8 cellular contexts compared by ENCODE assay signal in the genomic region with DNA sequence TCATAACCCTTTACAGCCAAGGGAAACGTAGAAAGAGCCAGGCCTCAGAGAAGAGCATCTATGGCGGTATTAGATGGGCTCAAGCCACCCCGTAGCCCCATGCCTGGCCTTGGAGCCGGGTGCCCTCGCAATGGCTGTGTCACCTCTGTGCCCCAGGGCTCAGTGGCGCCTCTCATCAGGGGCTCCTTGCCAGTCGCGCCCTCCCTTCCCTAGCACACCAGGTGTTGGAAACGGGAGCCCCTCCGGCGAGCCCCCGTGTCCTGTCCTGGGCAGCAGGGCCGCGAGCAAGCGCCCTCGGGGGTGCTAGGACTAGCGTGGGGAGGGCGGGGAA. TPM values are rescaled to one million over a fixed set of nuclear protein-coding genes. Genes with fewer than 3 reads are reported as not detected.
DNase-seq lines count a peak whose midpoint lies in the region; ATAC-seq and FAIRE-seq lines count a peak whose summit lies in the region.

No MANE protein-coding gene starts in this region.

- POLR2A ChIA-PET in activated CD4-positive, alpha-beta T cell treated with anti-CD3 and anti-CD28 coated beads for 36 hours (lab: Charles Lee): no interaction called here

- H3K36me3 ChIP-seq in iPS-18a (ENCODE audit: control insufficient read depth, low read depth, low read length): peaks cover 15% of the 10 kb centered on the region

- peaks cover 6% of the 10 kb centered on the region for H3K4me1 ChIP-seq in iPS-18a (ENCODE audit: control insufficient read depth, low read depth, low read length)

- peak overlapping the region; percentile 78 for H3K9ac ChIP-seq in iPS-18a (ENCODE audit: low read length)

- no peaks in the 10 kb centered on the region for H3K27me3 Mint-ChIP-seq in activated CD4-positive, alpha-beta T cell treated with anti-CD3 and anti-CD28 coated beads for 36 hours
- no peaks in the 10 kb centered on the region for H3K27me3 Mint-ChIP-seq in activated T-helper 17 cell treated with anti-CD3 and anti-CD28 coated beads, Interleukin-2, amount 50 U/mL, for 72 hours

- CTCF ChIA-PET in activated CD4-positive, alpha-beta T cell treated with anti-CD3 and anti-CD28 coated beads for 36 hours (lab: Charles Lee): interaction anchor here (1.0 kb wide), 1 partner anchor 12 kb away, joined by 3 read pairs; a partner anchor contains a TSS

- peaks cover 51% of the 10 kb centered on the region for H3K36me3 Mint-ChIP-seq in activated CD4-positive, alpha-beta T cell treated with anti-CD3 and anti-CD28 coated beads for 36 hours (ENCODE audit: low read depth)
- H3K36me3 Mint-ChIP-seq in activated T-helper 17 cell treated with anti-CD3 and anti-CD28 coated beads, Interleukin-2, amount 50 U/mL, for 72 hours (ENCODE audit: low read depth): peaks cover 38% of the 10 kb centered on the region

- H3K9me3 Mint-ChIP-seq in activated CD4-positive, alpha-beta T cell treated with anti-CD3 and anti-CD28 coated beads for 36 hours (ENCODE audit: low read depth): peaks cover 47% of the 10 kb centered on the region
- H3K9me3 Mint-ChIP-seq in activated T-helper 17 cell treated with anti-CD3 and anti-CD28 coated beads, Interleukin-2, amount 50 U/mL, for 72 hours: peaks cover 28% of the 10 kb centered on the region

- peak overlapping the region; percentile 76 for H3K4me3 ChIP-seq in iPS-18a (ENCODE audit: low read length)

- ATAC-seq in activated CD4-positive, alpha-beta T cell treated with anti-CD3 and anti-CD28 coated beads for 36 hours: no peak
- ATAC-seq in activated T-helper 17 cell treated with anti-CD3 and anti-CD28 coated beads, Interleukin-2, amount 50 U/mL, for 72 hours (replicated peaks): no peak
- ATAC-seq in stimulated activated naive CD8-positive, alpha-beta T cell treated with anti-CD3 and anti-CD28 coated beads, Interleukin-15, Interleukin-2, amounts not matched to agents 100 U/mL and 50 U/mL, for 24 hours: peak; percentile 1

- H3K27ac ChIP-seq in iPS-18a (ENCODE audit: low read length): no peak overlapping the region

- no peak for FAIRE-seq in GM19239 (lab: Jason Lieb, UNC)

- peaks cover 16% of the 10 kb centered on the region for H3K4me1 Mint-ChIP-seq in activated CD4-positive, alpha-beta T cell treated with anti-CD3 and anti-CD28 coated beads for 36 hours
- peaks cover 11% of the 10 kb centered on the region for H3K4me1 Mint-ChIP-seq in activated T-helper 17 cell treated with anti-CD3 and anti-CD28 coated beads, Interleukin-2, amount 50 U/mL, for 72 hours

- no peaks in the 10 kb centered on the region for H3K27me3 ChIP-seq in iPS-18a (ENCODE audit: control insufficient read depth, insufficient read depth, low read length)

- intact Hi-C loops in activated CD4-positive, alpha-beta T cell treated with anti-CD3 and anti-CD28 coated beads for 36 hours (cut with DNase I, micrococcal nuclease): loop anchor here (1.0 to 5.0 kb wide), 12 partner anchors 12 to 558 kb away; a partner anchor contains a TSS

- H3K27ac Mint-ChIP-seq in activated CD4-positive, alpha-beta T cell treated with anti-CD3 and anti-CD28 coated beads for 36 hours: no peak overlapping the region
- peak overlapping the region; percentile 87 for H3K27ac Mint-ChIP-seq in activated T-helper 17 cell treated with anti-CD3 and anti-CD28 coated beads, Interleukin-2, amount 50 U/mL, for 72 hours

- H3K4me3 Mint-ChIP-seq in activated CD4-positive, alpha-beta T cell treated with anti-CD3 and anti-CD28 coated beads for 36 hours: peak overlapping the region; percentile 87
- H3K4me3 Mint-ChIP-seq in activated T-helper 17 cell treated with anti-CD3 and anti-CD28 coated beads, Interleukin-2, amount 50 U/mL, for 72 hours: peak overlapping the region; percentile 88

- DNase-seq in activated CD4-positive, alpha-beta T cell treated with anti-CD3 and anti-CD28 coated beads for 36 hours: no peak
- no peak for DNase-seq in activated CD4-positive, alpha-beta T cell treated with anti-CD3 and anti-CD28 coated beads for 4 hours
- no peak for DNase-seq in stimulated activated naive CD8-positive, alpha-beta T cell treated with anti-CD3 and anti-CD28 coated beads, Interleukin-15, Interleukin-2, amounts not matched to agents 100 U/mL and 50 U/mL, for 24 hours
- DNase-seq in activated CD4-positive, CD25-positive, alpha-beta regulatory T cell (lab: John Stamatoyannopoulos, UW): no peak
- no peak for DNase-seq in GM19239 (ENCODE audit: insufficient read length, low spot score)
- no peak for DNase-seq in SKM-1 treated with dmso at 0.1 percent for 144 hours (lab: John Stamatoyannopoulos, UW; ENCODE audit: unreplicated experiment)

- peaks cover 4% of the 10 kb centered on the region for H3K9me3 ChIP-seq in iPS-18a (ENCODE audit: control insufficient read depth, low read depth, low read length)

RNA-seq across cellular contexts. Expression of a gene that starts 0.5 kb away (rescaled TPM):
- 1 to 10 TPM; 6.3 to 6.9 TPM for total RNA-seq in activated CD4-positive, alpha-beta T cell treated with anti-CD3 and anti-CD28 coated beads for 36 hours
- total RNA-seq in activated T-helper 17 cell treated with anti-CD3 and anti-CD28 coated beads, Interleukin-2, amount 50 U/mL, for 72 hours: 1 to 10 TPM; 4.3 to 7.8 TPM

RNA-seq across cellular contexts. Expression of a gene that starts 11.9 kb away (rescaled TPM):
- total RNA-seq in activated CD4-positive, alpha-beta T cell treated with anti-CD3 and anti-CD28 coated beads for 36 hours: 1 to 10 TPM; 4.6 to 4.8 TPM
- 1 to 10 TPM; 1.0 to 6.7 TPM for total RNA-seq in activated T-helper 17 cell treated with anti-CD3 and anti-CD28 coated beads, Interleukin-2, amount 50 U/mL, for 72 hours

RNA-seq across cellular contexts. Expression of a gene that starts 27.3 kb away (rescaled TPM):
- total RNA-seq in activated CD4-positive, alpha-beta T cell treated with anti-CD3 and anti-CD28 coated beads for 36 hours: under 1 TPM; 0.33 to 0.46 TPM
- total RNA-seq in activated T-helper 17 cell treated with anti-CD3 and anti-CD28 coated beads, Interleukin-2, amount 50 U/mL, for 72 hours: under 1 TPM in 1 of 2 donors, not detected in 1; 0.29 TPM

RNA-seq across cellular contexts. Expression of a gene that starts 30.7 kb away (rescaled TPM):
- 10 to 100 TPM; 12.7 to 14.1 TPM for total RNA-seq in activated CD4-positive, alpha-beta T cell treated with anti-CD3 and anti-CD28 coated beads for 36 hours
- 10 to 100 TPM; 15.4 to 26.3 TPM for total RNA-seq in activated T-helper 17 cell treated with anti-CD3 and anti-CD28 coated beads, Interleukin-2, amount 50 U/mL, for 72 hours

RNA-seq across cellular contexts. Expression of a gene that starts 55.6 kb away (rescaled TPM):
- total RNA-seq in activated CD4-positive, alpha-beta T cell treated with anti-CD3 and anti-CD28 coated beads for 36 hours: 1 to 10 TPM; 6.0 to 8.9 TPM
- total RNA-seq in activated T-helper 17 cell treated with anti-CD3 and anti-CD28 coated beads, Interleukin-2, amount 50 U/mL, for 72 hours: 1 to 10 TPM; 4.4 to 5.1 TPM
